Comparison of ENCODE assay signal across 9 cellular contexts in the genomic region with DNA sequence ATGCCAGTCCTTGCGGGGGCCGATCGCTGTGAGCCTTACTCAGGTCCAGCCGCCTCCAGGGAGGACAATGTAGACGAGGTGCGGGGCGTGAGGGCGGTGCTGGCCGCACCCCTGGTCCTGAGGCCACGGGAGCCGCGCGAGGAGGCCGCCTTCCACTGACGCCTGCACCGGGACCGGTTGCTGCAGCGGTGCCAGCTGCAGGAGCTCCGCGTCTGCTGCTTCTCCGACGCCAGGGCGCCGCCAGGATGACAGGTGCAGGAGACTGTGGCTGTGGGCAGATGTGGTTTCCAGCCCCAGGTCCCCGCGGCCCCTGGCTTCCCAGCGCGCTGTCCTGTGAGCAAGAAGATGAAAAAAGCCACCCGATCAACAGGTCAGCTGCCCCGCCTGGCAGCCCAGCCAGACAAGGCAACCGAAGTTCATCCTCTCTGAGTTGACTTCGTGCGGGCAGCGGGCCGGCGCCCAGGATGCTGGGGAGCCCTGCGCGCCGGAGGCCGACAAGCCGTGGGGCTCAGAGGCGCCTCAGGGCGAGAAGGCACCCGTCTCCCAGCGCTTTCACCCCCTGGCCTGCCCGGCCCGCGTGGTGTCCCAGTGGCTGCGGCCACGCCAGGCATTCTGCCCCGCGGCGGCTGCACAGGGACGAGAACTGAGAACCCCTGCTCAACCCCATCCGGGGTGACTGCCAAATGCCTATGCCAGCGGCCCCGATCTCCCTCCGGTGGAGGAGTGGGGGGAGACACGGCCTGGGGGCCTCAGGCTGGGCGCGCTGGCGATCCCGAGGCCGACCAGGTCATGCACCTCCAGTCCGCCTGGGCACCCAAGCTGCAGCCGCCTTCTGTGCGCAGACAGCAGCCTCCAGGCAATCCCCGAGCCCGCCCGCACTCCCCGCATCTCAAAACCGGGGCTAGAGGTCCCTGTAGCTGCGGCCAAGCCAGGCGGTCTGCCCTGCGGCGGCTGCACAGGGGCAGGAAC. TPM values are rescaled to one million over a fixed set of nuclear protein-coding genes. Genes with fewer than 3 reads are reported as not detected.
DNase-seq lines count a peak whose midpoint lies in the region; ATAC-seq lines count a peak whose summit lies in the region.
"Had no signal": no experiment of that assay in that cellular context is flagged by ENCODE, and none has a peak within 500 bp of the region (broad histone marks: within the 10 kb centered on the region; RNA-seq: fewer than 3 reads in every experiment).

No MANE protein-coding gene starts in this region.

- intact Hi-C loops in left colon (cut with DNase I, micrococcal nuclease), result no loop called here

- H3K27ac ChIP-seq in BLaER1 treated with 17β-estradiol and CSF1 and Interleukin-3, amounts not matched to agents 10 nM and 100 nM, result no peak overlapping the region
- H3K27ac ChIP-seq: upper lobe of left lung had no signal

- H3K4me3 ChIP-seq in BLaER1 treated with 17β-estradiol and CSF1 and Interleukin-3, amounts not matched to agents 10 nM and 100 nM, result peak overlapping the region; percentile 28 to 58 (median 44); a peak in 19 of 20 replicates

- peak overlapping the region in 1 of 11 experiments; percentile 10; a peak in 1 of 22 replicates for H3K9ac ChIP-seq in BLaER1 treated with 17β-estradiol and CSF1 and Interleukin-3, amounts not matched to agents 10 nM and 100 nM

- DNase-seq in LHCN-M2 (ENCODE audit: low read depth) (peak; percentile 11), left colon (peak in 1 of 2 donors; percentile 15), GM19238 (ENCODE audit: insufficient read length, low spot score) (no peak)
- DNase-seq in activated CD8-positive, alpha-beta memory T cell treated with anti-CD3 and anti-CD28 coated beads, Interleukin-2, amount 50 U/mL, for 48 hours, result peak; percentile 67

- no peaks in the 10 kb centered on the region for H3K36me3 ChIP-seq in BLaER1 treated with 17β-estradiol and CSF1 and Interleukin-3, amounts not matched to agents 10 nM and 100 nM
- H3K36me3 ChIP-seq: upper lobe of left lung had no signal

- peak overlapping the region; percentile 60 to 89 (median 75) for H3K4me2 ChIP-seq in BLaER1 treated with 17β-estradiol and CSF1 and Interleukin-3, amounts not matched to agents 10 nM and 100 nM

- peaks cover 0 to 30% (median 23%) of the 10 kb centered on the region in 11 experiments; a peak in 19 of 22 replicates for H4K20me1 ChIP-seq in BLaER1 treated with 17β-estradiol and CSF1 and Interleukin-3, amounts not matched to agents 10 nM and 100 nM

- H3K9me3 ChIP-seq in BLaER1 treated with 17β-estradiol and CSF1 and Interleukin-3, amounts not matched to agents 10 nM and 100 nM (replicated peaks in 1 of 11), result peaks cover 0 to 6% (median 0%) of the 10 kb centered on the region in 11 experiments; a peak in 5 of 22 replicates
- H3K9me3 ChIP-seq: upper lobe of left lung had no signal

- ATAC-seq in left colon, result peak; percentile 28
- ATAC-seq in HG02870 (IDR thresholded peaks at IDR 0.05; ENCODE audit: unreplicated experiment), result no peak
- no peak for ATAC-seq in HG03571 (IDR thresholded peaks at IDR 0.05; ENCODE audit: unreplicated experiment)
- no peak for ATAC-seq in HG02588 (IDR thresholded peaks at IDR 0.05; ENCODE audit: unreplicated experiment)

- peaks cover 69 to 85% (median 74%) of the 10 kb centered on the region in 11 experiments for H3K27me3 ChIP-seq in BLaER1 treated with 17β-estradiol and CSF1 and Interleukin-3, amounts not matched to agents 10 nM and 100 nM

- H3K4me1 ChIP-seq in BLaER1 treated with 17β-estradiol and CSF1 and Interleukin-3, amounts not matched to agents 10 nM and 100 nM, result peaks cover 22 to 25% (median 23%) of the 10 kb centered on the region in 10 experiments

RNA-seq across cellular contexts. Expression of gene BICD2, which starts 43.4 kb away (rescaled TPM):
- 58.4 and 59.2 TPM in 2 replicates for total RNA-seq in LHCN-M2 (2014; rRNA removed)
- 22.0 TPM for polyA plus RNA-seq in LHCN-M2 (2012)
- total RNA-seq in left colon, result 10 to 100 TPM in 1 of 2 donors, 1 to 10 TPM in 1; 6.2 to 12.9 TPM
